In the genomic region with DNA sequence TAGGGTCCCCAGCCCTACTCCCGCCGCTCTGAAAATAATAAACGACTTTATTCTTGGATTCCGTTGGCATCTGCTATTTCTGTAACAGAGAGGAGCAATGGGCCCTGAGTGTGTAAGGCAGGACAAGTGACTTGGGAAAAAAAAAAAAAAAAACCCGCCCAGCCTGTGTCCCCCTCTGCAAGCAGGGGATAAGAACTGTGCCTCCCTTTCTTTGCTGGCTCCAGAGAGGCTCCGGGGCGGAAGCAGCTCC, we compare ENCODE assay signal across 8 cellular contexts. TPM values are rescaled to one million over a fixed set of nuclear protein-coding genes. Genes with fewer than 3 reads are reported as not detected.
DNase-seq lines count a peak whose midpoint lies in the region; ATAC-seq and TF ChIP-seq lines count a peak whose summit lies in the region.

No MANE protein-coding gene starts in this region.

- ATAC-seq in naive B cell (ENCODE audit: low read depth in 2 of 2) (no peak), GM21526 (IDR thresholded peaks at IDR 0.05; ENCODE audit: low FRiP score, unreplicated experiment) (no peak), GM18519 (IDR thresholded peaks at IDR 0.05; ENCODE audit: low FRiP score, unreplicated experiment) (no peak)

- no peaks in the 10 kb centered on the region for H3K9me3 Mint-ChIP-seq in naive B cell

- peak overlapping the region; percentile 76 for H3K4me3 ChIP-seq in ACC112 (ENCODE audit: low read depth, low read length)
- peak overlapping the region; percentile 75 for H3K4me3 ChIP-seq in coronary artery

- peak overlapping the region; percentile 91 to 99 (median 98) for H3K27ac Mint-ChIP-seq in naive B cell

- H2AFZ ChIP-seq in ACC112 (ENCODE audit: low read length, unreplicated experiment): no peak overlapping the region

- H3K4me1 ChIP-seq in ACC112 (ENCODE audit: control insufficient read depth, insufficient read depth, low read length, unreplicated experiment): peaks cover 15% of the 10 kb centered on the region

- no peaks in the 10 kb centered on the region for H3K9me3 ChIP-seq in KOPT-K1 (ENCODE audit: insufficient read depth, low read length, poor library complexity, severe bottlenecking)

- peaks cover 15% of the 10 kb centered on the region for H3K79me2 ChIP-seq in ACC112 (ENCODE audit: control insufficient read depth, insufficient read depth, low read length, unreplicated experiment)

- H3K4me1 Mint-ChIP-seq in naive B cell: peaks cover 29 to 72% (median 65%) of the 10 kb centered on the region in 3 donors

- no peak for DNase-seq in coronary artery (ENCODE audit: low spot score)
- DNase-seq in naive B cell: no peak
- no peak for DNase-seq in stimulated activated CD4-positive, alpha-beta T cell treated with anti-CD3 and anti-CD28 coated beads, Interleukin-4, amount 100 ng/mL, for 24 hours
- DNase-seq in SKM-1 treated with dmso at 0.1 percent for 144 hours (lab: John Stamatoyannopoulos, UW; ENCODE audit: unreplicated experiment): no peak

- peak overlapping the region; percentile 85 to 99 (median 94) for H3K4me3 Mint-ChIP-seq in naive B cell

- no peaks in the 10 kb centered on the region for H3K27me3 Mint-ChIP-seq in naive B cell

- no peak for TF ChIP-seq CTCF in coronary artery (IDR thresholded peaks at IDR 0.05)

- H3K27me3 ChIP-seq in ACC112 (ENCODE audit: insufficient read depth, low read length): no peaks in the 10 kb centered on the region

- no peaks in the 10 kb centered on the region for H3K36me3 Mint-ChIP-seq in naive B cell

- H3K27ac ChIP-seq in ACC112 (ENCODE audit: low read depth, low read length): no peak overlapping the region
- H3K27ac ChIP-seq in KOPT-K1 (ENCODE audit: low read depth, low read length, poor library complexity, severe bottlenecking): peak overlapping the region; percentile 60
- peak overlapping the region; percentile 93 to 95 for H3K27ac ChIP-seq in coronary artery

- H3K36me3 ChIP-seq in ACC112 (ENCODE audit: insufficient read depth, low read length) (no peaks in the 10 kb centered on the region), KOPT-K1 (ENCODE audit: insufficient read depth, low read length) (peaks cover 3% of the 10 kb centered on the region; the same call in 1 of the 2 replicates)

RNA-seq across cellular contexts. Expression of a gene that starts 0.5 kb away (rescaled TPM):
- 10 to 100 TPM; 41.9 to 66.6 (median 50.5) TPM for polyA plus RNA-seq in naive B cell (ENCODE audit: low read depth in 6 of 6)

RNA-seq across cellular contexts. Expression of a gene that starts 3.8 kb away (rescaled TPM):
- 10 to 100 TPM; 43.6 to 96.6 (median 62.6) TPM for polyA plus RNA-seq in naive B cell (ENCODE audit: low read depth in 6 of 6)

RNA-seq across cellular contexts. Expression of a gene that starts 3.9 kb away (rescaled TPM):
- 10 to 100 TPM; 60.7 to 97.6 (median 86.0) TPM for polyA plus RNA-seq in naive B cell (ENCODE audit: low read depth in 6 of 6)

RNA-seq across cellular contexts. Expression of a gene that starts 4.5 kb away (rescaled TPM):
- 10 to 100 TPM; 10.9 to 33.7 (median 28.1) TPM for polyA plus RNA-seq in naive B cell (ENCODE audit: low read depth in 6 of 6)

RNA-seq across cellular contexts. Expression of a gene that starts 11.0 kb away (rescaled TPM):
- 10 to 100 TPM; 65.3 to 94.8 (median 79.8) TPM for polyA plus RNA-seq in naive B cell (ENCODE audit: low read depth in 6 of 6)
